ENCODE assay signal across 1 cellular context in genomic region chr1:244835276-244836134, GRCh38.
TF ChIP-seq lines count a peak whose summit lies in the region.

Gene COX20, plus strand, starts transcription at chr1:244835658. Its CDS starts 57 bp downstream, at chr1:244835715.

TF ChIP-seq in GM23338, 12 proteins besides CTCF, POLR2A, EP300 and RAD21 (continued from another document):
- TF ChIP-seq ZNF462 (CRISPR knock-in tag; IDR thresholded peaks at IDR 0.05) = no peak
- no peak for TF ChIP-seq NANOG (IDR thresholded peaks at IDR 0.05; ENCODE audit: borderline replicate concordance)
- no peak for TF ChIP-seq EZH2 (IDR thresholded peaks at IDR 0.05; ENCODE audit: low read depth, unreplicated experiment)
- no peak for TF ChIP-seq STAT1 (IDR thresholded peaks at IDR 0.05; ENCODE audit: unreplicated experiment)
- TF ChIP-seq ETS1 (IDR thresholded peaks at IDR 0.05) = no peak; the same call in 1 of the 2 replicates
